Comparison of ENCODE assay signal across 8 cellular contexts in genomic region chr4:38730830-38731646, GRCh38. TPM values are rescaled to one million over a fixed set of nuclear protein-coding genes. Genes with fewer than 3 reads are reported as not detected.
DNase-seq lines count a peak whose midpoint lies in the region; ATAC-seq, FAIRE-seq and TF ChIP-seq lines count a peak whose summit lies in the region.

No MANE protein-coding gene starts in this region.

- H3K36me3 ChIP-seq in H1 (ENCODE audit: control insufficient read depth in 2 of 4, insufficient read depth in 4 of 4, low read length in 3 of 4), result no peaks in the 10 kb centered on the region

- H3K4me2 ChIP-seq in H1 (ENCODE audit: insufficient read depth in 1 of 2, low read depth in 2 of 2, low read length in 2 of 2), result no peak overlapping the region

- DNase-seq in C1 segment of cervical spinal cord (lab: John Stamatoyannopoulos, UW) (peak in 11 of 14 donors; percentile 7 to 81 (median 44)), NCI-H748 treated with DMSO at 0.1 percent for 48 hours (lab: John Stamatoyannopoulos, UW) (peak; percentile 57), H1 (ENCODE audit: low read depth in 1 of 2, low spot score in 2 of 2) (peak; percentile 62 to 96), midbrain (lab: John Stamatoyannopoulos, UW) (peak; percentile 77)
- peak; percentile 44 to 77 for DNase-seq in activated CD8-positive, alpha-beta memory T cell treated with anti-CD3 and anti-CD28 coated beads for 1 hour (ENCODE audit: extremely low read depth in 1 of 2, low read depth in 1 of 2)
- peak; percentile 70 for DNase-seq in stimulated activated CD8-positive, alpha-beta memory T cell treated with anti-CD3 and anti-CD28 coated beads, Interleukin-4, amount 100 ng/mL, for 24 hours (ENCODE audit: low read depth)

- no peak overlapping the region for H4K8ac ChIP-seq in H1 (ENCODE audit: extremely low read depth, insufficient read depth, low read length)

- no peak overlapping the region for H3K14ac ChIP-seq in H1 (ENCODE audit: insufficient read length)

- FAIRE-seq in H1 (lab: Jason Lieb, UNC), result no peak

- CTCF ChIA-PET in H1 (lab: Charles Lee; ENCODE audit: partially characterized antibody), result interaction anchor here (0.5 to 6.6 kb wide), 29 partner anchors 8 to 668 kb away, joined by 3 to 79 read pairs (median 5); no protein-coding TSS in a partner anchor

- no peak overlapping the region for H4K91ac ChIP-seq in H1 (replicated peaks; ENCODE audit: insufficient read length, low read length)

- H2BK120ac ChIP-seq in H1 (replicated peaks; ENCODE audit: low read depth, low read length), result no peak overlapping the region

- POLR2A ChIA-PET in H1 (lab: Charles Lee; ENCODE audit: partially characterized antibody), result no interaction called here

- no peak overlapping the region for H3K23ac ChIP-seq in H1 (ENCODE audit: insufficient read length)

- H3K18ac ChIP-seq in H1 (ENCODE audit: extremely low read depth, low read length), result no peak overlapping the region

- H3K9me3 ChIP-seq in H1 (ENCODE audit: insufficient read depth in 2 of 2, low read depth in 1 of 2, low read length in 1 of 2), result peaks cover 0 to 6% of the 10 kb centered on the region in 2 experiments; a peak in 1 of 4 replicates

- H3K27ac ChIP-seq in H1 (ENCODE audit: low read depth, low read length), result no peak overlapping the region

- TF ChIP-seq CTCF in H1 (IDR thresholded peaks at IDR 0.05; ENCODE audit: control extremely low read depth in 1 of 3, insufficient read depth in 1 of 3, low read depth in 1 of 3, low read length in 3 of 3), result peak; percentile 88 to 94 (median 91)

- H4K5ac ChIP-seq in H1 (ENCODE audit: insufficient read length, low read depth, low read length), result no peak overlapping the region

- H2BK12ac ChIP-seq in H1 (ENCODE audit: low read depth, low read length), result no peak overlapping the region

- no peaks in the 10 kb centered on the region for H3K27me3 ChIP-seq in H1 (replicated peaks in 1 of 4; ENCODE audit: control insufficient read depth in 3 of 4, extremely low read depth in 1 of 4, insufficient read depth in 3 of 4, low read length in 3 of 4)

- no peak overlapping the region for H3K4me3 ChIP-seq in H1 (ENCODE audit: extremely low read depth in 1 of 4, insufficient read depth in 2 of 4, low read depth in 3 of 4, low read length in 4 of 4)

- WGBS in H1 (ENCODE audit: extremely low coverage in 1 of 2, insufficient coverage in 1 of 2, insufficient read length in 1 of 2, insufficient replicate concordance in 2 of 2, low coverage in 1 of 2, low lambda C conversion rate in 2 of 2, missing lambda C conversion rate in 1 of 2), 2 experiments, result 59% methylated on average over 23 of the region's 23 CpGs; no CpG with 5 or more reads in 1 of the 2 experiments

- no peak overlapping the region for H3K9ac ChIP-seq in H1 (replicated peaks in 1 of 4; ENCODE audit: extremely low read depth in 1 of 4, low read depth in 3 of 4, low read length in 3 of 4)

- H2BK20ac ChIP-seq in H1 (ENCODE audit: low read length), result no peak overlapping the region

- no peak overlapping the region for H2AK5ac ChIP-seq in H1 (ENCODE audit: low read depth, low read length)

- peak; percentile 92 for ATAC-seq in GM19043 (IDR thresholded peaks at IDR 0.05; ENCODE audit: low read depth, unreplicated experiment)
- ATAC-seq in HG03196 (IDR thresholded peaks at IDR 0.05; ENCODE audit: unreplicated experiment), result peak; percentile 83

- no peaks in the 10 kb centered on the region for H3K79me2 ChIP-seq in H1 (ENCODE audit: control insufficient read depth in 1 of 2, insufficient read depth in 2 of 2, low read length in 2 of 2)

- peaks cover 0 to 8% of the 10 kb centered on the region in 2 experiments for H4K20me1 ChIP-seq in H1 (replicated peaks in 1 of 2; ENCODE audit: control insufficient read depth in 1 of 2, insufficient read depth in 2 of 2, low read length in 2 of 2)

- TF ChIP-seq POLR2A in H1 (IDR thresholded peaks at IDR 0.05; ENCODE audit: control extremely low read depth in 1 of 2, low read depth in 2 of 2, low read length in 2 of 2), result no peak

- no peak for TF ChIP-seq EP300 in H1 (IDR thresholded peaks at IDR 0.05; ENCODE audit: borderline replicate concordance in 1 of 2, low read depth in 2 of 2, low read length in 2 of 2)

- peak overlapping the region; percentile 36; the same call in 1 of the 2 replicates for H2AFZ ChIP-seq in H1 (ENCODE audit: low read length)

- no peak overlapping the region for H2BK5ac ChIP-seq in H1 (ENCODE audit: low read depth, low read length)

- no peaks in the 10 kb centered on the region for H3K79me1 ChIP-seq in H1 (ENCODE audit: low read depth, low read length)

- H3K4ac ChIP-seq in H1 (replicated peaks; ENCODE audit: insufficient read length, low read depth, low read length), result no peak overlapping the region

- peak; percentile 95 to 97 for TF ChIP-seq RAD21 in H1 (IDR thresholded peaks at IDR 0.05 in 1 of 2, conservative IDR thresholded peaks at IDR 0.05 in 1 of 2; ENCODE audit: low read depth in 2 of 2, low read length in 2 of 2)

- H3K23me2 ChIP-seq in H1 (ENCODE audit: low read depth, low read length), result peaks cover 14% of the 10 kb centered on the region; the same call in 1 of the 2 replicates

- no peak overlapping the region for H2BK15ac ChIP-seq in H1 (ENCODE audit: low read length)

- peaks cover 0 to 3% (median 1%) of the 10 kb centered on the region in 4 experiments; a peak in 2 of 7 replicates for H3K4me1 ChIP-seq in H1 (replicated peaks in 1 of 4; ENCODE audit: control insufficient read depth in 3 of 4, insufficient read depth in 4 of 4, low read length in 3 of 4)

- H3K56ac ChIP-seq in H1 (replicated peaks; ENCODE audit: insufficient read length, low read depth, low read length), result no peak overlapping the region

TF ChIP-seq in H1, 55 proteins besides CTCF, POLR2A, EP300 and RAD21 (continues in another document):
- TF ChIP-seq MAFK (IDR thresholded peaks at IDR 0.05; ENCODE audit: low read depth, low read length) (no peak), EGR1 (IDR thresholded peaks at IDR 0.05; ENCODE audit: borderline replicate concordance, low read depth, low read length) (no peak), PHF8 (conservative IDR thresholded peaks at IDR 0.05; ENCODE audit: low read depth, low read length) (no peak), ASH2L (IDR thresholded peaks at IDR 0.05; ENCODE audit: low read length) (no peak), KDM5A (IDR thresholded peaks at IDR 0.05; ENCODE audit: low read length) (no peak), YY1 (IDR thresholded peaks at IDR 0.05; ENCODE audit: low read depth, low read length) (0 out of 2 replicates have a peak, but pooled peaks have one; percentile 20), SP4 (IDR thresholded peaks at IDR 0.05; ENCODE audit: low read length) (no peak), TEAD4 (IDR thresholded peaks at IDR 0.05; ENCODE audit: low read depth, low read length) (peak; percentile 52; the same call in 1 of the 2 replicates), RXRA (IDR thresholded peaks at IDR 0.05; ENCODE audit: insufficient read depth, low read depth, low read length) (0 out of 2 replicates have a peak, but pooled peaks have one; percentile 23), KDM1A (IDR thresholded peaks at IDR 0.05; ENCODE audit: borderline replicate concordance, low read length) (peak; percentile 57; the same call in 1 of the 2 replicates), MAX (IDR thresholded peaks at IDR 0.05) (peak; percentile 62; the same call in 1 of the 2 replicates), TBP (IDR thresholded peaks at IDR 0.05; ENCODE audit: low read depth, low read length) (no peak), RBBP5 (IDR thresholded peaks at IDR 0.05; ENCODE audit: borderline replicate concordance, low read depth, low read length) (no peak), HDAC6 (IDR thresholded peaks at IDR 0.05; ENCODE audit: low read depth, low read length) (no peak), USF2 (IDR thresholded peaks at IDR 0.05; ENCODE audit: low read length) (no peak), ATF3 (IDR thresholded peaks at IDR 0.05; ENCODE audit: insufficient read depth, low read depth, low read length) (no peak), JUN (IDR thresholded peaks at IDR 0.05; ENCODE audit: low read depth, low read length) (no peak), SIN3A (conservative IDR thresholded peaks at IDR 0.05 in 1 of 2, IDR thresholded peaks at IDR 0.05 in 1 of 2; ENCODE audit: low read depth in 1 of 2, low read length in 2 of 2) (no peak)

RNA-seq across cellular contexts. Expression of gene TLR10, which starts 51.8 kb away (rescaled TPM):
- total RNA-seq in H1 (2021; fragmentation: NEBNext Ultra II Directional; extraction: Animal tissue kit (Norgen Biotek cat#: 25700)), result not detected in 2 replicates
- polyA plus RNA-seq in H1 (2011; rRNA removed), result not detected in 2 replicates
- 0.10 TPM for polyA plus RNA-seq in H1 (2011; cell fraction: cytosol; rRNA removed)
- polyA plus RNA-seq in H1 (2011; cell fraction: nucleus; rRNA removed), result not detected
- polyA plus RNA-seq in H1 (2012, experiment 1 of 2), result not detected in 4 replicates
- not detected for polyA plus RNA-seq in H1 (2012, experiment 2 of 2)
- polyA plus RNA-seq in H1 (2013, experiment 1 of 2), result not detected
- polyA plus RNA-seq in H1 (2013, experiment 2 of 2), result not detected
- not detected in 2 replicates for polyA minus RNA-seq in H1 (2011; rRNA and poly(A)+ RNA removed)
- not detected for polyA minus RNA-seq in H1 (2011; cell fraction: cytosol; rRNA and poly(A)+ RNA removed)
- polyA minus RNA-seq in H1 (2011; cell fraction: nucleus; rRNA and poly(A)+ RNA removed), result not detected
